1 cellular context compared by ENCODE assay signal in genomic region chr14:73549889-73550524, GRCh38.
TF ChIP-seq lines count a peak whose summit lies in the region.

No MANE protein-coding gene starts in this region.

TF ChIP-seq in HepG2, 621 proteins besides CTCF, POLR2A, EP300 and RAD21:
- TF ChIP-seq MED1 (CRISPR knock-in tag; IDR thresholded peaks at IDR 0.05) (peak; percentile 21; the same call in 1 of the 2 replicates), NR2F1 (CRISPR knock-in tag; IDR thresholded peaks at IDR 0.05) (peak in 1 of 2 experiments; percentile 29; a peak in 1 of 4 replicates), ZNF317 (CRISPR knock-in tag; IDR thresholded peaks at IDR 0.05) (peak; percentile 94), PPARG (CRISPR knock-in tag; conservative IDR thresholded peaks at IDR 0.05) (peak; percentile 76), PAXIP1 (CRISPR knock-in tag; conservative IDR thresholded peaks at IDR 0.05) (peak; percentile 39; the same call in 1 of the 2 replicates), HNF4A (CRISPR knock-in tag; IDR thresholded peaks at IDR 0.05) (peak; percentile 71), NR2F6 (IDR thresholded peaks at IDR 0.05) (peak; percentile 19; the same call in 1 of the 2 replicates), NR2F6 (CRISPR knock-in tag; IDR thresholded peaks at IDR 0.05) (peak; percentile 60)
